23 cellular contexts compared by ENCODE assay signal in genomic region chr2:60570281-60570680, GRCh38. TPM values are rescaled to one million over a fixed set of nuclear protein-coding genes. Genes with fewer than 3 reads are reported as not detected.
DNase-seq lines count a peak whose midpoint lies in the region; ATAC-seq and TF ChIP-seq lines count a peak whose summit lies in the region.
"Had no signal": no experiment of that assay in that cellular context is flagged by ENCODE, and none has a peak within 500 bp of the region (broad histone marks: within the 10 kb centered on the region; RNA-seq: fewer than 3 reads in every experiment).

No MANE protein-coding gene starts in this region.

- no peak for TF ChIP-seq CTCF in HEK293 (tag by site-specific recombination; IDR thresholded peaks at IDR 0.05)
- no peak for TF ChIP-seq CTCF in dorsolateral prefrontal cortex (IDR thresholded peaks at IDR 0.05 in 54 of 56, conservative IDR thresholded peaks at IDR 0.05 in 2 of 56; ENCODE audit: low read depth in 1 of 56, partially characterized antibody in 56 of 56)
- TF ChIP-seq CTCF in natural killer cell (IDR thresholded peaks at IDR 0.05) = no peak
- TF ChIP-seq CTCF in progenitor cell of endocrine pancreas (IDR thresholded peaks at IDR 0.05; ENCODE audit: unreplicated experiment) = no peak

- H3K4me3 ChIP-seq in HEK293 (ENCODE audit: low read depth, low read length) (peak overlapping the region; percentile 40), dorsolateral prefrontal cortex (peak overlapping the region in 55 of 59 donors; percentile 6 to 64 (median 41))

- ATAC-seq in natural killer cell = no peak
- ATAC-seq in HG02973 (IDR thresholded peaks at IDR 0.05; ENCODE audit: unreplicated experiment) = no peak
- ATAC-seq: effector memory CD8-positive, alpha-beta T cell; left colon; sciatic nerve; T-helper 17 cell had no signal

- H3K27me3 Mint-ChIP-seq in natural killer cell (ENCODE audit: low read depth in 2 of 2) (peaks cover 6 to 28% of the 10 kb centered on the region in 2 donors), progenitor cell of endocrine pancreas (peaks cover 16% of the 10 kb centered on the region)

- no peak overlapping the region for H3K27ac ChIP-seq in HEK293 (ENCODE audit: extremely low read depth, low read depth, low read length)
- H3K27ac ChIP-seq in dorsolateral prefrontal cortex = peak overlapping the region in 48 of 59 donors; percentile 11 to 86 (median 66)
- H3K27ac ChIP-seq: 22Rv1, BLaER1, tibial nerve had no signal

- peaks cover 0 to 43% (median 15%) of the 10 kb centered on the region in 45 donors for H3K27me3 ChIP-seq in dorsolateral prefrontal cortex

- CTCF ChIA-PET in HEK293 (lab: Yijun Ruan, JAX) = interaction anchor here (0.7 to 6.6 kb wide), 3 partner anchors 10 to 73 kb away, joined by 3 to 42 read pairs (median 18); no protein-coding TSS in a partner anchor

- H3K36me3 Mint-ChIP-seq in natural killer cell (no peaks in the 10 kb centered on the region), progenitor cell of endocrine pancreas (ENCODE audit: insufficient read depth) (no peaks in the 10 kb centered on the region)

- no peaks in the 10 kb centered on the region for H3K36me3 ChIP-seq in HEK293 (ENCODE audit: control insufficient read depth in 2 of 2, insufficient read depth in 1 of 2, low read length in 2 of 2)
- H3K36me3 ChIP-seq: BLaER1, tibial nerve had no signal

- DNase-seq in NCI-H524 (lab: John Stamatoyannopoulos, UW) (peak; percentile 31 to 43), NCI-H524 treated with DMSO at 0.1 percent for 48 hours (lab: John Stamatoyannopoulos, UW) (no peak), dorsolateral prefrontal cortex (no peak), natural killer cell (no peak), progenitor cell of endocrine pancreas (ENCODE audit: low spot score, unreplicated experiment) (no peak), DMS153 (lab: John Stamatoyannopoulos, UW) (no peak)
- DNase-seq: activated CD4-positive, CD25-positive, alpha-beta regulatory T cell; activated effector memory CD4-positive, alpha-beta T cell treated with anti-CD3 and anti-CD28 coated beads, Interleukin-2, amount 50 U/mL, for 16 hours; amygdala; Calu3; cerebellar nuclear complex; effector memory CD8-positive, alpha-beta T cell; hippocampal formation; left colon; NCI-H2227 treated with DMSO at 0.1 percent for 48 hours; stimulated activated naive CD4-positive, alpha-beta T cell treated with Interleukin-2 at 50 U/mL for 16 hours; T-helper 17 cell had no signal

- peaks cover under 1% of the 10 kb centered on the region; the same call in 1 of the 2 replicates for H3K4me1 ChIP-seq in HEK293 (ENCODE audit: control insufficient read depth, insufficient read depth, low read length)

- POLR2A ChIA-PET in HEK293 (lab: Yijun Ruan, JAX) = interaction anchor here (0.6 kb wide), 1 partner anchor 18 kb away, joined by 3 read pairs; no protein-coding TSS in a partner anchor

- peak overlapping the region; percentile 71 for H3K4me3 Mint-ChIP-seq in natural killer cell
- H3K4me3 Mint-ChIP-seq in progenitor cell of endocrine pancreas (ENCODE audit: low read depth) = no peak overlapping the region
- H3K4me3 Mint-ChIP-seq: effector memory CD8-positive, alpha-beta T cell; T-helper 17 cell had no signal

- no peaks in the 10 kb centered on the region for H3K9me3 ChIP-seq in HEK293 (ENCODE audit: control insufficient read depth, insufficient read depth, low read depth, low read length)
- H3K9me3 ChIP-seq: BLaER1, tibial nerve had no signal

- intact Hi-C loops in dorsolateral prefrontal cortex (cut with DNase I) = no loop called here
- intact Hi-C loops in natural killer cell (cut with micrococcal nuclease) = no loop called here

- H3K4me1 Mint-ChIP-seq in natural killer cell (peaks cover 5 to 6% of the 10 kb centered on the region in 2 donors), progenitor cell of endocrine pancreas (ENCODE audit: low read depth) (peaks cover 6% of the 10 kb centered on the region)

- H3K27ac Mint-ChIP-seq in natural killer cell (no peak overlapping the region), progenitor cell of endocrine pancreas (no peak overlapping the region)
- H3K27ac Mint-ChIP-seq: effector memory CD8-positive, alpha-beta T cell; T-helper 17 cell had no signal

- H3K9me3 Mint-ChIP-seq in natural killer cell (no peaks in the 10 kb centered on the region), progenitor cell of endocrine pancreas (ENCODE audit: low read depth) (no peaks in the 10 kb centered on the region)
- H3K9me3 Mint-ChIP-seq: effector memory CD8-positive, alpha-beta T cell had no signal

TF ChIP-seq in HEK293, 187 proteins besides CTCF, POLR2A, EP300 and RAD21:
- TF ChIP-seq KLF10 (tag by site-specific recombination; IDR thresholded peaks at IDR 0.05) = no peak
- peak; percentile 43; the same call in 1 of the 2 replicates for TF ChIP-seq ZBTB17 (tag by site-specific recombination; IDR thresholded peaks at IDR 0.05)
- TF ChIP-seq ZNF692 (tag by site-specific recombination; IDR thresholded peaks at IDR 0.05) = no peak
- TF ChIP-seq PRDM10 (tag by site-specific recombination; IDR thresholded peaks at IDR 0.05) = peak; percentile 47
- no peak for TF ChIP-seq ZNF792 (tag by site-specific recombination; IDR thresholded peaks at IDR 0.05)
- no peak for TF ChIP-seq KLF17 (tag by site-specific recombination; IDR thresholded peaks at IDR 0.05)
- no peak for TF ChIP-seq ZNF768 (tag by site-specific recombination; IDR thresholded peaks at IDR 0.05)
- no peak for TF ChIP-seq ZBTB10 (tag by site-specific recombination; IDR thresholded peaks at IDR 0.05)

RNA-seq across cellular contexts. Expression of gene BCL11A, which starts 16.8 kb away (rescaled TPM):
- 100 to 1,000 TPM in 76 of 120 experiments, 10 to 100 TPM in 44; 33.4 to 157 (median 108) TPM for total RNA-seq in dorsolateral prefrontal cortex
- total RNA-seq in natural killer cell = 1 to 10 TPM; 2.6 to 3.5 (median 3.0) TPM
- total RNA-seq in progenitor cell of endocrine pancreas = 46.2 and 47.9 TPM in 2 replicates

Comparison
In these comparisons a context has a peak if more than half of its experiments do, and no peak if none do; other contexts are left out.
1. DNase-seq: peak in NCI-H524 (2 of 2); none in NCI-H524 treated with DMSO at 0.1 percent for 48 hours (single experiment), dorsolateral prefrontal cortex (0 of 10), natural killer cell (single experiment), progenitor cell of endocrine pancreas (single experiment) and DMS153 (single experiment).
2. RNA of gene BCL11A, which starts 16.8 kb away (total RNA-seq): 33.4 to 157 TPM in dorsolateral prefrontal cortex and 46.2 to 47.9 TPM in progenitor cell of endocrine pancreas; 2.6 to 3.5 TPM in natural killer cell; every median in the first group is over 4 times any median in the second.